ENCODE assay signal across 21 cellular contexts in the genomic region with DNA sequence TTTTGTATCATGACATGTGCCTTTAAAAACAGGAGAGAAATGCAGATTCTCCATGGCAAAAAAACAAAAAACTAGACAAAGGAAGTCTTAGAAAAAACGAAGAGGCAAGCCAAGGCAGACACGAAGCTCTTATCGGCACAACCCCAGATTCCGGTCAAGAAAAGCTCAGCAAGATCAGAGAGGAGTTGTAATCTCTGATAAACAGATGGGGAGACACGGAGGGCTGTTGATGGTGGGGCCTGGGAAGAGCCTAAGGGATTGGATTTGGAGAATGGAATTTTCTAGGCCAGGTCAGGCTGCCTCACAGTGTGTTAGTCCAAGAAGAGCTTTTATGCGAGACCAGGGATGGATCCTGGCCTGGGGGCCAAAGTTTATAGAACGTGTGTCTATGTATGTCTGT.
"Had no signal": no experiment of that assay in that cellular context is flagged by ENCODE, and none has a peak within 500 bp of the region (broad histone marks: within the 10 kb centered on the region; RNA-seq: fewer than 3 reads in every experiment).

No MANE protein-coding gene starts in this region.

- H3K27ac ChIP-seq: adrenal gland, body of pancreas, cardiac muscle cell, colonic mucosa, skin epidermis, thoracic aorta, vagina had no signal

- H3K27me3 ChIP-seq: adrenal gland, body of pancreas, colonic mucosa, vagina had no signal

- H3K4me1 ChIP-seq: adrenal gland, colonic mucosa, vagina had no signal

- ATAC-seq: body of pancreas, sciatic nerve had no signal

- H3K9me3 ChIP-seq: adrenal gland, body of pancreas, colonic mucosa, thoracic aorta, vagina had no signal

- H3K36me3 ChIP-seq: adrenal gland, cardiac muscle cell, colonic mucosa, thoracic aorta, vagina had no signal

- DNase-seq: activated CD4-positive, alpha-beta T cell treated with anti-CD3 and anti-CD28 coated beads for 1 hour; activated CD4-positive, alpha-beta T cell treated with anti-CD3 and anti-CD28 coated beads, Interleukin-2, amount 10 ng/mL, durations not matched to agents 7 days and 5 days; activated effector memory CD4-positive, alpha-beta T cell treated with anti-CD3 and anti-CD28 coated beads, Interleukin-2, amount 50 U/mL, for 16 hours; activated naive CD4-positive, alpha-beta T cell treated with anti-CD3 and anti-CD28 coated beads for 36 hours; activated naive CD8-positive, alpha-beta T cell treated with anti-CD3 and anti-CD28 coated beads for 36 hours; adrenal gland; aorta; body of pancreas; cerebellar nuclear complex; colonic mucosa; foreskin fibroblast; occipital lobe; retina; stimulated activated CD4-positive, alpha-beta T cell treated with anti-CD3 and anti-CD28 coated beads, Interleukin-12 subunit alpha, Interleukin-12 subunit beta, amount 100 ng/mL, for 4 hours; stimulated activated CD4-positive, alpha-beta T cell treated with anti-CD3 and anti-CD28 coated beads, Interleukin-4, amount 100 ng/mL, for 1 hour; stimulated activated naive CD8-positive, alpha-beta T cell treated with anti-CD3 and anti-CD28 coated beads, Interleukin-15, Interleukin-2, amounts not matched to agents 100 U/mL and 50 U/mL, for 24 hours had no signal

- H3K4me3 ChIP-seq: adrenal gland, body of pancreas, cardiac muscle cell, colonic mucosa, skin epidermis, thoracic aorta, vagina had no signal
